ENCODE assay signal across 1 cellular context in the genomic region with DNA sequence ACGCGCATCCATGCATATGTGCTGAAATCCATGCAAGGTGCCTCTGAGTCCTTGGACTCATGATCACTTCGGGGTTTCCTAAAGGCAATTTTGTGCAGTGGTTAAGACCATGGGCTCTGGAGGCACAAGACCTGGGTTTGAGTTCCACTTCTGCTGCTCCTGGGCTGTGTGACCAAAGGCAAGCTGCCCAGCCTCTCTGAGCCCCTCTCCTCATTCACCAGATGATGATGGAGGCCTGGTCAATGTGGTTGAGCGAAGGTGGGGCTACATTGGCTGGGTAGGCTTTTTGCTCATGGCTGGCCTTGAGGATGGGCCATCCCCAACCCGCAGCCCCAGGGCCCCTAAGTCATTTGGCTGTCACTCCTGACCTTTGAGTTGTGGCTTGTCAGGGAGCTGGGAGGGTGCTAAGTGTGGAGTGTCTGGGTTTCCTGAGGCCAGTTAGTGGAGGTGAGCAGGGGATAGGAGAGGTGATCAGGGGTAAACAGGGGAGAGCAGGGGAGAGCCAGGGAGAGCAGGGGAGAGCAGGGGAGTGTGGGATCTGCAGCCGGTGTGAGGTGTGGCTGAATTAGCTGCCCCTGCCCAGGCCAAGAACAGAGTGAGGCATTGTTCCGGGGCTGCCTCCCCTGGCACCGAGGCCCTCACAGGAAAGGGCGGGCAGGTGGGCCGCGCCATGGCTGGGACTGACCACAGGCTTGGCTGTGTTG.
TF ChIP-seq lines count a peak whose summit lies in the region.

No MANE protein-coding gene starts in this region.

TF ChIP-seq in K562, 482 proteins besides CTCF, POLR2A, EP300 and RAD21 (continued from another document):
- TF ChIP-seq CLOCK (CRISPR knock-in tag; IDR thresholded peaks at IDR 0.05; ENCODE audit: borderline replicate concordance) (no peak), ARID1B (IDR thresholded peaks at IDR 0.05) (no peak), MYC (IDR thresholded peaks at IDR 0.05; ENCODE audit: low read depth, low read length) (no peak), MYC (CRISPR knock-in tag; IDR thresholded peaks at IDR 0.05; ENCODE audit: borderline replicate concordance, low read depth) (no peak), CBX5 (IDR thresholded peaks at IDR 0.05; ENCODE audit: borderline replicate concordance, low read depth) (no peak), KDM5B (IDR thresholded peaks at IDR 0.05; ENCODE audit: insufficient replicate concordance, low read depth, low read length) (no peak), ZFP36 (IDR thresholded peaks at IDR 0.05; ENCODE audit: low read depth, low read length, partially characterized antibody) (peak; percentile 51)
- TF ChIP-seq, protein P1, sequence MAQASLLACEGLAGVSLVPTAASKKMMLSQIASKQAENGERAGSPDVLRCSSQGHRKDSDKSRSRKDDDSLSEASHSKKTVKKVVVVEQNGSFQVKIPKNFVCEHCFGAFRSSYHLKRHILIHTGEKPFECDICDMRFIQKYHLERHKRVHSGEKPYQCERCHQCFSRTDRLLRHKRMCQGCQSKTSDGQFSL (CRISPR knock-in tag; IDR thresholded peaks at IDR 0.05): no peak
- TF ChIP-seq, protein P1 (tag; IDR thresholded peaks at IDR 0.05): no peak
- TF ChIP-seq, protein P2, sequence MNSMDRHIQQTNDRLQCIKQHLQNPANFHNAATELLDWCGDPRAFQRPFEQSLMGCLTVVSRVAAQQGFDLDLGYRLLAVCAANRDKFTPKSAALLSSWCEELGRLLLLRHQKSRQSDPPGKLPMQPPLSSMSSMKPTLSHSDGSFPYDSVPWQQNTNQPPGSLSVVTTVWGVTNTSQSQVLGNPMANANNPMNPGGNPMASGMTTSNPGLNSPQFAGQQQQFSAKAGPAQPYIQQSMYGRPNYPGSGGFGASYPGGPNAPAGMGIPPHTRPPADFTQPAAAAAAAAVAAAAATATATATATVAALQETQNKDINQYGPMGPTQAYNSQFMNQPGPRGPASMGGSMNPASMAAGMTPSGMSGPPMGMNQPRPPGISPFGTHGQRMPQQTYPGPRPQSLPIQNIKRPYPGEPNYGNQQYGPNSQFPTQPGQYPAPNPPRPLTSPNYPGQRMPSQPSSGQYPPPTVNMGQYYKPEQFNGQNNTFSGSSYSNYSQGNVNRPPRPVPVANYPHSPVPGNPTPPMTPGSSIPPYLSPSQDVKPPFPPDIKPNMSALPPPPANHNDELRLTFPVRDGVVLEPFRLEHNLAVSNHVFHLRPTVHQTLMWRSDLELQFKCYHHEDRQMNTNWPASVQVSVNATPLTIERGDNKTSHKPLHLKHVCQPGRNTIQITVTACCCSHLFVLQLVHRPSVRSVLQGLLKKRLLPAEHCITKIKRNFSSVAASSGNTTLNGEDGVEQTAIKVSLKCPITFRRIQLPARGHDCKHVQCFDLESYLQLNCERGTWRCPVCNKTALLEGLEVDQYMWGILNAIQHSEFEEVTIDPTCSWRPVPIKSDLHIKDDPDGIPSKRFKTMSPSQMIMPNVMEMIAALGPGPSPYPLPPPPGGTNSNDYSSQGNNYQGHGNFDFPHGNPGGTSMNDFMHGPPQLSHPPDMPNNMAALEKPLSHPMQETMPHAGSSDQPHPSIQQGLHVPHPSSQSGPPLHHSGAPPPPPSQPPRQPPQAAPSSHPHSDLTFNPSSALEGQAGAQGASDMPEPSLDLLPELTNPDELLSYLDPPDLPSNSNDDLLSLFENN (IDR thresholded peaks at IDR 0.05; ENCODE audit: low read depth in 2 of 2, low read length in 2 of 2): no peak
